8 cellular contexts compared by ENCODE assay signal in the genomic region with DNA sequence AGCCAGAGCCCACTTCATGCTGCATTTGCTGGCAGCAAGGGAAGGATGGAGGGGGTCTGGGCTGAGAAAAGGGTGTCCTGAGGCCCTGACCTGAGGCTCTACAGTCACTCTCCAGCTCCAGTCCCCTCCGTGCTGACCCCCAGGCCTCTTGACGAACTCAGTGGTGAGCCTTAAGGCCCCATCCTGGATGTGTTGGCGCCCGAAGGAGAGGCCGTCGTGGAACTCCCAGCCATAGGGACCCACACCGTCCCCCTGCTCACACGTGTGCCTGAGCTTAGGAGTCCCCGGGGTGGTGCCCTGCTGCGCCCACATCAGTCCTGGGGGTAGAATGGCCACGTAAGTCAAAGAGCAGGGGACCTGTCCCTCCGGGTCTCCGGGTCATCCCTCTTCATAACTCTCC. TPM values are rescaled to one million over a fixed set of nuclear protein-coding genes. Genes with fewer than 3 reads are reported as not detected.
DNase-seq lines count a peak whose midpoint lies in the region; ATAC-seq, FAIRE-seq and TF ChIP-seq lines count a peak whose summit lies in the region.

No MANE protein-coding gene starts in this region.

- H3K9me3 Mint-ChIP-seq in activated naive CD4-positive, alpha-beta T cell treated with anti-CD3 and anti-CD28 coated beads, Interleukin-2, amount 50 U/mL, for 72 hours, result no peaks in the 10 kb centered on the region

- dilution Hi-C loops in keratinocyte (cut with MboI; ENCODE audit: extremely low pct_ligation_motif_present, low sequenced_read_pairs), result no loop called here

- H3K27ac ChIP-seq in keratinocyte (ENCODE audit: control insufficient read depth, insufficient read depth, low read length) (peak overlapping the region; percentile 87), thoracic aorta (peak overlapping the region; percentile 87 to 90)

- H3K27ac Mint-ChIP-seq in activated naive CD4-positive, alpha-beta T cell treated with anti-CD3 and anti-CD28 coated beads, Interleukin-2, amount 50 U/mL, for 72 hours, result peak overlapping the region; percentile 87 to 98

- H3K27me3 ChIP-seq in keratinocyte (ENCODE audit: control insufficient read depth, extremely low read depth, insufficient read depth, low read length) (no peaks in the 10 kb centered on the region), thoracic aorta (replicated peaks; ENCODE audit: insufficient read depth) (no peaks in the 10 kb centered on the region)

- no peaks in the 10 kb centered on the region for H3K9me3 ChIP-seq in keratinocyte (ENCODE audit: control insufficient read depth, low read depth, low read length)
- no peaks in the 10 kb centered on the region for H3K9me3 ChIP-seq in thoracic aorta

- H2AFZ ChIP-seq in keratinocyte (ENCODE audit: control insufficient read depth, low read length), result peak overlapping the region; percentile 12

- H3K4me3 ChIP-seq in keratinocyte (ENCODE audit: control insufficient read depth in 2 of 3, extremely low read depth in 1 of 3, insufficient read depth in 2 of 3, low read depth in 1 of 3, low read length in 3 of 3), result peak overlapping the region; percentile 89 to 96 (median 91)
- peak overlapping the region; percentile 92 for H3K4me3 ChIP-seq in thoracic aorta

- TF ChIP-seq CTCF in keratinocyte (optimal IDR thresholded peaks at IDR 0.05 in 1 of 3, IDR thresholded peaks at IDR 0.05 in 1 of 3, conservative IDR thresholded peaks at IDR 0.05 in 1 of 3; ENCODE audit: extremely low read depth in 1 of 3, insufficient read depth in 2 of 3, low read length in 3 of 3), result no peak
- TF ChIP-seq CTCF in thoracic aorta (IDR thresholded peaks at IDR 0.05), result no peak

- H3K4me2 ChIP-seq in keratinocyte (ENCODE audit: control insufficient read depth, extremely low read depth, insufficient read depth, low read depth, low read length), result peak overlapping the region; percentile 95

- FAIRE-seq in keratinocyte (lab: Jason Lieb, UNC), result no peak

- H3K36me3 Mint-ChIP-seq in activated naive CD4-positive, alpha-beta T cell treated with anti-CD3 and anti-CD28 coated beads, Interleukin-2, amount 50 U/mL, for 72 hours, result peaks cover 9 to 11% of the 10 kb centered on the region in 2 donors

- peaks cover 12 to 25% of the 10 kb centered on the region in 2 experiments for H3K36me3 ChIP-seq in keratinocyte (ENCODE audit: control insufficient read depth in 2 of 2, extremely low read depth in 1 of 2, insufficient read depth in 2 of 2, low read length in 2 of 2)
- H3K36me3 ChIP-seq in thoracic aorta, result no peaks in the 10 kb centered on the region

- H3K9ac ChIP-seq in keratinocyte (ENCODE audit: control insufficient read depth, extremely low read depth, insufficient read depth, low read length), result peak overlapping the region; percentile 89

- H3K4me1 ChIP-seq in keratinocyte (ENCODE audit: control insufficient read depth, extremely low read depth, insufficient read depth, low read length) (no peaks in the 10 kb centered on the region), thoracic aorta (ENCODE audit: control insufficient read depth in 1 of 2, low read depth in 2 of 2) (peaks cover 12 to 21% of the 10 kb centered on the region in 2 donors)

- DNase-seq in activated CD8-positive, alpha-beta memory T cell treated with anti-CD3 and anti-CD28 coated beads for 24 hours, result peak; percentile 63
- no peak for DNase-seq in activated CD8-positive, alpha-beta memory T cell treated with anti-CD3 and anti-CD28 coated beads, Interleukin-2, amount 50 U/mL, for 48 hours
- no peak for DNase-seq in activated naive CD4-positive, alpha-beta T cell treated with anti-CD3 and anti-CD28 coated beads, Interleukin-2, amount 50 U/mL, for 72 hours (ENCODE audit: low spot score in 2 of 2)
- DNase-seq in keratinocyte (ENCODE audit: low read depth, low spot score) (no peak), thoracic aorta (ENCODE audit: low spot score) (no peak), kidney glomerular epithelial cell (lab: John Stamatoyannopoulos, UW) (no peak), NCI-H1048 (lab: John Stamatoyannopoulos, UW) (no peak), cerebellum (ENCODE audit: low spot score) (no peak)

- H3K9me1 ChIP-seq in keratinocyte (ENCODE audit: control insufficient read depth, extremely low read depth, insufficient read depth, low read length), result no peaks in the 10 kb centered on the region

- no peaks in the 10 kb centered on the region for H4K20me1 ChIP-seq in keratinocyte (ENCODE audit: control insufficient read depth, extremely low read depth, insufficient read depth, low read length)

- H3K79me2 ChIP-seq in keratinocyte (ENCODE audit: control insufficient read depth, insufficient read depth, low read length), result peaks cover 24% of the 10 kb centered on the region

- peak; percentile 2 to 9 for ATAC-seq in activated naive CD4-positive, alpha-beta T cell treated with anti-CD3 and anti-CD28 coated beads, Interleukin-2, amount 50 U/mL, for 72 hours
- ATAC-seq in thoracic aorta (ENCODE audit: insufficient number of reproducible peaks, low FRiP score, low read depth), result no peak

RNA-seq across cellular contexts. Expression of a gene that starts 0.8 kb away (rescaled TPM):
- total RNA-seq in activated naive CD4-positive, alpha-beta T cell treated with anti-CD3 and anti-CD28 coated beads, Interleukin-2, amount 50 U/mL, for 72 hours, result 10 to 100 TPM; 61.8 to 64.7 TPM
- polyA plus RNA-seq in keratinocyte, result 52.8 to 72.0 TPM (median 63.1 TPM) in 3 replicates
- polyA plus RNA-seq in keratinocyte (2011; ENCODE audit: low read depth), result 9.6 TPM
- polyA plus RNA-seq in keratinocyte (2011; cell fraction: cytosol; rRNA removed), result 16.7 and 23.7 TPM in 2 replicates
- polyA plus RNA-seq in keratinocyte (2011; cell fraction: nucleus; rRNA removed), result 161 and 190 TPM in 2 replicates
- polyA plus RNA-seq in keratinocyte (2012; ENCODE audit: low replicate concordance), result 52.2 and 59.7 TPM in 2 replicates
- 52.9 to 105 TPM (median 72.9 TPM) in 3 replicates for polyA minus RNA-seq in keratinocyte
- polyA minus RNA-seq in keratinocyte (2011; cell fraction: cytosol; rRNA and poly(A)+ RNA removed), result 62.5 TPM
- polyA minus RNA-seq in keratinocyte (2011; cell fraction: nucleus; rRNA and poly(A)+ RNA removed), result 105 and 107 TPM in 2 replicates
- total RNA-seq in thoracic aorta (10 to 100 TPM; 42.0 to 55.9 TPM), cerebellum (18.6 TPM)

RNA-seq across cellular contexts. Expression of a gene that starts 6.2 kb away (rescaled TPM):
- total RNA-seq in activated naive CD4-positive, alpha-beta T cell treated with anti-CD3 and anti-CD28 coated beads, Interleukin-2, amount 50 U/mL, for 72 hours, result 10 to 100 TPM; 33.5 to 58.6 TPM
- polyA plus RNA-seq in keratinocyte, result 72.3 to 143 TPM (median 75.5 TPM) in 3 replicates
- polyA plus RNA-seq in keratinocyte (2011; ENCODE audit: low read depth), result 3.3 TPM
- polyA plus RNA-seq in keratinocyte (2011; cell fraction: cytosol; rRNA removed), result 48.8 and 75.9 TPM in 2 replicates
- 327 and 329 TPM in 2 replicates for polyA plus RNA-seq in keratinocyte (2011; cell fraction: nucleus; rRNA removed)
- polyA plus RNA-seq in keratinocyte (2012; ENCODE audit: low replicate concordance), result 50.3 and 68.2 TPM in 2 replicates
- 50.5 to 128 TPM (median 64.9 TPM) in 3 replicates for polyA minus RNA-seq in keratinocyte
- 27.8 TPM for polyA minus RNA-seq in keratinocyte (2011; cell fraction: cytosol; rRNA and poly(A)+ RNA removed)
- polyA minus RNA-seq in keratinocyte (2011; cell fraction: nucleus; rRNA and poly(A)+ RNA removed), result 24.3 and 25.1 TPM in 2 replicates
- total RNA-seq in thoracic aorta, result 10 to 100 TPM; 27.4 to 47.1 TPM
- 27.3 TPM for total RNA-seq in cerebellum

RNA-seq across cellular contexts. Expression of a gene that starts 8.1 kb away (rescaled TPM):
- total RNA-seq in activated naive CD4-positive, alpha-beta T cell treated with anti-CD3 and anti-CD28 coated beads, Interleukin-2, amount 50 U/mL, for 72 hours, result 10 to 100 TPM; 82.4 to 99.4 TPM
- 28.5 to 31.0 TPM (median 29.0 TPM) in 3 replicates for polyA plus RNA-seq in keratinocyte
- polyA plus RNA-seq in keratinocyte (2011; ENCODE audit: low read depth), result 28.3 TPM
- 10.7 and 23.1 TPM in 2 replicates for polyA plus RNA-seq in keratinocyte (2011; cell fraction: cytosol; rRNA removed)
- polyA plus RNA-seq in keratinocyte (2011; cell fraction: nucleus; rRNA removed), result 15.6 and 19.0 TPM in 2 replicates
- 35.8 and 61.3 TPM in 2 replicates for polyA plus RNA-seq in keratinocyte (2012; ENCODE audit: low replicate concordance)
- 12.3 to 13.4 TPM (median 12.4 TPM) in 3 replicates for polyA minus RNA-seq in keratinocyte
- 34.0 TPM for polyA minus RNA-seq in keratinocyte (2011; cell fraction: cytosol; rRNA and poly(A)+ RNA removed)
- 5.9 and 7.7 TPM in 2 replicates for polyA minus RNA-seq in keratinocyte (2011; cell fraction: nucleus; rRNA and poly(A)+ RNA removed)
- total RNA-seq in thoracic aorta (10 to 100 TPM; 14.6 to 40.8 TPM), cerebellum (12.3 TPM)

RNA-seq across cellular contexts. Expression of a gene that starts 9.5 kb away (rescaled TPM):
- 10 to 100 TPM; 26.2 to 50.3 TPM for total RNA-seq in activated naive CD4-positive, alpha-beta T cell treated with anti-CD3 and anti-CD28 coated beads, Interleukin-2, amount 50 U/mL, for 72 hours
- 16.8 to 23.9 TPM (median 18.8 TPM) in 3 replicates for polyA plus RNA-seq in keratinocyte
- polyA plus RNA-seq in keratinocyte (2011; ENCODE audit: low read depth), result 7.9 TPM
- polyA plus RNA-seq in keratinocyte (2011; cell fraction: cytosol; rRNA removed), result 9.1 and 18.1 TPM in 2 replicates
- 81.0 and 87.6 TPM in 2 replicates for polyA plus RNA-seq in keratinocyte (2011; cell fraction: nucleus; rRNA removed)
- polyA plus RNA-seq in keratinocyte (2012; ENCODE audit: low replicate concordance), result 20.0 and 37.1 TPM in 2 replicates
- polyA minus RNA-seq in keratinocyte, result 1.9 to 16.8 TPM (median 11.8 TPM) in 3 replicates
- polyA minus RNA-seq in keratinocyte (2011; cell fraction: cytosol; rRNA and poly(A)+ RNA removed), result 12.5 TPM
- 10.2 and 11.9 TPM in 2 replicates for polyA minus RNA-seq in keratinocyte (2011; cell fraction: nucleus; rRNA and poly(A)+ RNA removed)
- total RNA-seq in thoracic aorta (10 to 100 TPM; 15.4 to 17.8 TPM), cerebellum (9.2 TPM)

RNA-seq across cellular contexts. Expression of a gene that starts 18.4 kb away (rescaled TPM):
- total RNA-seq in activated naive CD4-positive, alpha-beta T cell treated with anti-CD3 and anti-CD28 coated beads, Interleukin-2, amount 50 U/mL, for 72 hours, result 10 to 100 TPM; 16.4 to 25.3 TPM
- polyA plus RNA-seq in keratinocyte, result 4.7 to 6.7 TPM (median 5.8 TPM) in 3 replicates
- polyA plus RNA-seq in keratinocyte (2011; ENCODE audit: low read depth), result 0.50 TPM
- 1.5 and 2.1 TPM in 2 replicates for polyA plus RNA-seq in keratinocyte (2011; cell fraction: cytosol; rRNA removed)
- polyA plus RNA-seq in keratinocyte (2011; cell fraction: nucleus; rRNA removed), result 21.2 and 21.8 TPM in 2 replicates
- 2.6 and 4.7 TPM in 2 replicates for polyA plus RNA-seq in keratinocyte (2012; ENCODE audit: low replicate concordance)
- 15.5 to 16.9 TPM (median 16.4 TPM) in 3 replicates for polyA minus RNA-seq in keratinocyte
- polyA minus RNA-seq in keratinocyte (2011; cell fraction: cytosol; rRNA and poly(A)+ RNA removed), result 2.9 TPM
- polyA minus RNA-seq in keratinocyte (2011; cell fraction: nucleus; rRNA and poly(A)+ RNA removed), result 10.6 and 10.9 TPM in 2 replicates
- total RNA-seq in thoracic aorta, result 10 to 100 TPM; 31.5 to 43.4 TPM
- 40.8 TPM for total RNA-seq in cerebellum
